ENCODE assay signal across 11 cellular contexts in genomic region chr2:98348066-98348561, GRCh38. TPM values are rescaled to one million over a fixed set of nuclear protein-coding genes. Genes with fewer than 3 reads are reported as not detected.
DNase-seq lines count a peak whose midpoint lies in the region; ATAC-seq and TF ChIP-seq lines count a peak whose summit lies in the region.
"Had no signal": no experiment of that assay in that cellular context is flagged by ENCODE, and none has a peak within 500 bp of the region (broad histone marks: within the 10 kb centered on the region; RNA-seq: fewer than 3 reads in every experiment).

No MANE protein-coding gene starts in this region.

- DNase-seq in GM12865 (ENCODE audit: low read depth), result peak; percentile 3
- peak; percentile 75 for DNase-seq in NCI-H1694 (lab: John Stamatoyannopoulos, UW)
- no peak for DNase-seq in central memory CD8-positive, alpha-beta T cell (ENCODE audit: low spot score in 2 of 2)
- DNase-seq in neural crest cell (ENCODE audit: low read depth, low spot score), result peak; percentile 36
- no peak for DNase-seq in vagina (ENCODE audit: extremely low spot score in 2 of 2)
- DNase-seq in HK-2 (ENCODE audit: unreplicated experiment), result no peak
- no peak for DNase-seq in NCI-H1048 (lab: John Stamatoyannopoulos, UW)
- DNase-seq: GF-D8, heart right ventricle had no signal

- H3K27ac Mint-ChIP-seq in central memory CD8-positive, alpha-beta T cell (ENCODE audit: low read depth), result no peak overlapping the region
- H3K27ac Mint-ChIP-seq in neural crest cell (ENCODE audit: unreplicated experiment), result no peak overlapping the region
- H3K27ac Mint-ChIP-seq: activated T-helper 17 cell treated with anti-CD3 and anti-CD28 coated beads, Interleukin-2, amount 50 U/mL, for 72 hours had no signal

- peaks cover 4% of the 10 kb centered on the region for H3K36me3 Mint-ChIP-seq in central memory CD8-positive, alpha-beta T cell (ENCODE audit: insufficient read depth)
- no peaks in the 10 kb centered on the region for H3K36me3 Mint-ChIP-seq in neural crest cell (ENCODE audit: low read depth)

- H3K36me3 ChIP-seq in vagina, result no peaks in the 10 kb centered on the region
- H3K36me3 ChIP-seq: heart right ventricle had no signal

- H3K9me3 Mint-ChIP-seq in central memory CD8-positive, alpha-beta T cell, result no peaks in the 10 kb centered on the region
- H3K9me3 Mint-ChIP-seq in neural crest cell, result no peaks in the 10 kb centered on the region
- H3K9me3 Mint-ChIP-seq: activated T-helper 17 cell treated with anti-CD3 and anti-CD28 coated beads, Interleukin-2, amount 50 U/mL, for 72 hours had no signal

- TF ChIP-seq POLR2A in vagina (IDR thresholded peaks at IDR 0.05), result no peak

- peak; percentile 10 for ATAC-seq in central memory CD8-positive, alpha-beta T cell (replicated peaks; ENCODE audit: extremely low read depth, poor library complexity, severe bottlenecking)
- no peak for ATAC-seq in HG02973 (IDR thresholded peaks at IDR 0.05; ENCODE audit: unreplicated experiment)
- ATAC-seq: activated T-helper 17 cell treated with anti-CD3 and anti-CD28 coated beads, Interleukin-2, amount 50 U/mL, for 72 hours; heart right ventricle had no signal

- H3K4me1 ChIP-seq in vagina, result peaks cover 14% of the 10 kb centered on the region

- H3K9me3 ChIP-seq in vagina, result no peaks in the 10 kb centered on the region
- H3K9me3 ChIP-seq: heart right ventricle had no signal

- no peak overlapping the region for H3K4me3 Mint-ChIP-seq in central memory CD8-positive, alpha-beta T cell
- peak overlapping the region; percentile 83 for H3K4me3 Mint-ChIP-seq in neural crest cell
- H3K4me3 Mint-ChIP-seq: activated T-helper 17 cell treated with anti-CD3 and anti-CD28 coated beads, Interleukin-2, amount 50 U/mL, for 72 hours had no signal

- peaks cover 17% of the 10 kb centered on the region for H3K4me1 Mint-ChIP-seq in central memory CD8-positive, alpha-beta T cell
- peaks cover 21% of the 10 kb centered on the region for H3K4me1 Mint-ChIP-seq in neural crest cell
- H3K4me1 Mint-ChIP-seq: activated T-helper 17 cell treated with anti-CD3 and anti-CD28 coated beads, Interleukin-2, amount 50 U/mL, for 72 hours had no signal

- peaks cover 88% of the 10 kb centered on the region for H3K27me3 Mint-ChIP-seq in central memory CD8-positive, alpha-beta T cell
- peaks cover 93% of the 10 kb centered on the region for H3K27me3 Mint-ChIP-seq in neural crest cell (ENCODE audit: low read depth)

- intact Hi-C loops in vagina (cut with DNase I), result no loop called here

- TF ChIP-seq CTCF in GM12865 (IDR thresholded peaks at IDR 0.05; ENCODE audit: insufficient read depth, low read depth, low read length, missing control alignments), result no peak
- TF ChIP-seq CTCF in neural crest cell (conservative IDR thresholded peaks at IDR 0.05), result no peak
- no peak for TF ChIP-seq CTCF in vagina (IDR thresholded peaks at IDR 0.05)

- H3K4me3 ChIP-seq in GM12865 (ENCODE audit: low read depth, low read length), result no peak overlapping the region
- H3K4me3 ChIP-seq in vagina, result no peak overlapping the region
- H3K4me3 ChIP-seq: heart right ventricle had no signal

- no peak overlapping the region for H3K27ac ChIP-seq in vagina
- H3K27ac ChIP-seq: heart right ventricle had no signal

- peaks cover 9% of the 10 kb centered on the region for H3K27me3 ChIP-seq in vagina

RNA-seq across cellular contexts. Expression of gene CNGA3, which starts 1.9 kb away (rescaled TPM):
- total RNA-seq in neural crest cell (0.72 and 0.84 TPM in 2 replicates), vagina (not detected)
- total RNA-seq: activated T-helper 17 cell treated with anti-CD3 and anti-CD28 coated beads, Interleukin-2, amount 50 U/mL, for 72 hours had no signal

Comparison
In these comparisons a context has a peak if more than half of its experiments do, and no peak if none do; other contexts are left out.
1. DNase-seq: peak in GM12865 (single experiment), NCI-H1694 (single experiment) and neural crest cell (single experiment); none in central memory CD8-positive, alpha-beta T cell (0 of 2), vagina (0 of 2), HK-2 (single experiment) and NCI-H1048 (single experiment).